ENCODE assay signal across 32 cellular contexts in genomic region chr5:180464603-180464970, GRCh38.
"Had no signal": no experiment of that assay in that cellular context is flagged by ENCODE, and none has a peak within 500 bp of the region (broad histone marks: within the 10 kb centered on the region; RNA-seq: fewer than 3 reads in every experiment).

No MANE protein-coding gene starts in this region.

- FAIRE-seq: astrocyte, bronchial epithelial cell, RCC 7860 had no signal

- ATAC-seq: activated CD8-positive, alpha-beta T cell treated with anti-CD3 and anti-CD28 coated beads for 36 hours; activated naive CD4-positive, alpha-beta T cell treated with anti-CD3 and anti-CD28 coated beads, Interleukin-2, amount 50 U/mL, for 72 hours; activated T-cell treated with anti-CD3 and anti-CD28 coated beads, Interleukin-2, amount 50 U/mL, for 4 hours; body of pancreas; Right ventricle myocardium inferior had no signal

- H3K36me3 ChIP-seq: adrenal gland, MG63, WERI-Rb-1 had no signal

- H3K27me3 ChIP-seq: body of pancreas, MG63 had no signal

- DNase-seq: activated CD4-positive, alpha-beta T cell treated with anti-CD3 and anti-CD28 coated beads, Interleukin-2, amount 10 ng/mL, durations not matched to agents 24 days and 14 days; activated CD4-positive, alpha-beta T cell treated with anti-CD3 and anti-CD28 coated beads, Interleukin-2, amount 50 U/mL, for 4 hours; activated CD4-positive, CD25-positive, alpha-beta regulatory T cell; activated CD8-positive, alpha-beta memory T cell treated with anti-CD3 and anti-CD28 coated beads, Interleukin-2, amount 50 U/mL, for 4 hours; activated CD8-positive, alpha-beta T cell treated with anti-CD3 and anti-CD28 coated beads for 36 hours; activated gamma-delta T cell treated with Interleukin-2 at 50 U/mL for 16 hours; activated naive CD4-positive, alpha-beta T cell treated with anti-CD3 and anti-CD28 coated beads for 36 hours; activated T-cell treated with anti-CD3 and anti-CD28 coated beads for 4 hours; activated T-cell treated with anti-CD3 and anti-CD28 coated beads, Interleukin-2, amount 50 U/mL, for 4 hours; adrenal gland; body of pancreas; caudate nucleus; cerebellar nuclear complex; Karpas-422; KBM-7; MG63; NCI-H1048; NCI-H1105 treated with DMSO at 0.1 percent for 48 hours; NCI-H1436; NCI-H1694; NCI-H1930; NCI-H2081 treated with DMSO at 0.1 percent for 48 hours; NCI-H345; NCI-H524 treated with DMSO at 0.1 percent for 48 hours; WERI-Rb-1 had no signal

- H3K4me3 ChIP-seq: adrenal gland, body of pancreas, MG63, SK-N-MC had no signal

- H3K4me1 ChIP-seq: adrenal gland, body of pancreas had no signal

- H3K9me3 ChIP-seq: adrenal gland, body of pancreas had no signal

- H3K27ac ChIP-seq: adrenal gland, body of pancreas, RWPE1, SK-N-MC, WERI-Rb-1 had no signal
